11 cellular contexts compared by ENCODE assay signal in the genomic region with DNA sequence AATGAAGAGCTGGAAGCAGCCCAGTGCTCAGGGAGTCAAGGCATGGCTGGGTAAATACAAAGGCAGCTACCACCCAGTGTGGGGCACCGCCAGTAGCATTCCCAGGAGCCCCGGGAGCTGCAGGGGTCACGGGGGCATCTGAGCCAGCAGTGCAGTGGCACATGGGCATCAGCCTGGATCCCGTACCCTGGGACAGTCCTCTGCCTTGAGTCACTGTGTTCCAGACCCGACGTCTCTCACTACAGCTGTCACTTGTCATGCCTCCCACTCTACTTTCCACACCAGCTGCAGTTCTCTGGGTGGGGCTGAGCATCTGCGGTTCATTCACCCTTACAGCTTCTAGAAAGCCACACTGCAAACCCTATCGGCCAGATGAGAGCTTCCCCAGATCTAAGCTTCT. TPM values are rescaled to one million over a fixed set of nuclear protein-coding genes. Genes with fewer than 3 reads are reported as not detected.
DNase-seq lines count a peak whose midpoint lies in the region; ATAC-seq and TF ChIP-seq lines count a peak whose summit lies in the region.
"Had no signal": no experiment of that assay in that cellular context is flagged by ENCODE, and none has a peak within 500 bp of the region (broad histone marks: within the 10 kb centered on the region; RNA-seq: fewer than 3 reads in every experiment).

No MANE protein-coding gene starts in this region.

- no peak overlapping the region for H3K27ac Mint-ChIP-seq in activated CD4-positive, alpha-beta T cell treated with anti-CD3 and anti-CD28 coated beads for 36 hours
- no peak overlapping the region for H3K27ac Mint-ChIP-seq in Caco-2 (ENCODE audit: unreplicated experiment)
- H3K27ac Mint-ChIP-seq: activated naive CD4-positive, alpha-beta T cell treated with anti-CD3 and anti-CD28 coated beads, Interleukin-2, amount 10 ng/mL, durations not matched to agents 7 days and 5 days had no signal

- no peaks in the 10 kb centered on the region for H3K9me3 Mint-ChIP-seq in activated CD4-positive, alpha-beta T cell treated with anti-CD3 and anti-CD28 coated beads for 36 hours (ENCODE audit: low read depth)
- peaks cover 14% of the 10 kb centered on the region for H3K9me3 Mint-ChIP-seq in Caco-2 (ENCODE audit: unreplicated experiment)
- H3K9me3 Mint-ChIP-seq: activated naive CD4-positive, alpha-beta T cell treated with anti-CD3 and anti-CD28 coated beads, Interleukin-2, amount 10 ng/mL, durations not matched to agents 7 days and 5 days had no signal

- H3K4me1 ChIP-seq in osteoblast (ENCODE audit: insufficient read depth, low read length) = no peaks in the 10 kb centered on the region
- H3K4me1 ChIP-seq in Caco-2 = no peaks in the 10 kb centered on the region
- H3K4me1 ChIP-seq: right atrium auricular region had no signal

- POLR2A ChIA-PET in activated CD4-positive, alpha-beta T cell treated with anti-CD3 and anti-CD28 coated beads for 36 hours (lab: Charles Lee) = no interaction called here
- POLR2A ChIA-PET in Caco-2 (lab: Charles Lee) = no interaction called here

- ATAC-seq in activated CD4-positive, alpha-beta T cell treated with anti-CD3 and anti-CD28 coated beads for 36 hours = no peak
- peak; percentile 83 for ATAC-seq in GM21526 (IDR thresholded peaks at IDR 0.05; ENCODE audit: low FRiP score, unreplicated experiment)

- DNase-seq in activated CD4-positive, alpha-beta T cell treated with anti-CD3 and anti-CD28 coated beads for 36 hours = peak; percentile 20
- no peak for DNase-seq in activated CD4-positive, alpha-beta T cell treated with anti-CD3 and anti-CD28 coated beads, Interleukin-2, amount 50 U/mL, for 1 hour
- peak; percentile 84 for DNase-seq in LHCN-M2 (ENCODE audit: low read depth)
- peak; percentile 37 for DNase-seq in osteoblast (ENCODE audit: insufficient read length, low spot score, missing footprints)
- DNase-seq in AG08395 (ENCODE audit: low spot score) = no peak
- no peak for DNase-seq in ureter (ENCODE audit: low spot score)
- DNase-seq in Caco-2 = no peak
- DNase-seq: activated naive CD4-positive, alpha-beta T cell treated with anti-CD3 and anti-CD28 coated beads, Interleukin-2, amount 10 ng/mL, durations not matched to agents 7 days and 5 days; midbrain had no signal

- H3K9me3 ChIP-seq in osteoblast (ENCODE audit: low read depth, low read length) (no peaks in the 10 kb centered on the region), Caco-2 (no peaks in the 10 kb centered on the region)
- H3K9me3 ChIP-seq: right atrium auricular region had no signal

- no peaks in the 10 kb centered on the region for H4K20me1 ChIP-seq in osteoblast (ENCODE audit: insufficient read depth, low read length)

- BruUV-seq in Caco-2 (replicated peaks; lab: Mats Ljungman, UMichigan) = no TSS peak

- intact Hi-C loops in activated CD4-positive, alpha-beta T cell treated with anti-CD3 and anti-CD28 coated beads for 36 hours (cut with DNase I, micrococcal nuclease) = no loop called here
- intact Hi-C loops in Caco-2 (cut with micrococcal nuclease; ENCODE audit: unreplicated experiment) = no loop called here

- no peak overlapping the region for H3K27ac ChIP-seq in osteoblast (ENCODE audit: low read depth, low read length)
- H3K27ac ChIP-seq: right atrium auricular region had no signal

- CTCF ChIA-PET in activated CD4-positive, alpha-beta T cell treated with anti-CD3 and anti-CD28 coated beads for 36 hours (lab: Charles Lee) = no interaction called here
- CTCF ChIA-PET in Caco-2 (lab: Charles Lee) = interaction anchor here (0.7 kb wide), 1 partner anchor 156 kb away, joined by 3 read pairs; no protein-coding TSS in a partner anchor

- H2AFZ ChIP-seq in osteoblast (ENCODE audit: low read length) = no peak overlapping the region

- H3K4me1 Mint-ChIP-seq in activated CD4-positive, alpha-beta T cell treated with anti-CD3 and anti-CD28 coated beads for 36 hours = no peaks in the 10 kb centered on the region
- H3K4me1 Mint-ChIP-seq in Caco-2 (ENCODE audit: low read depth, unreplicated experiment) = no peaks in the 10 kb centered on the region
- H3K4me1 Mint-ChIP-seq: activated naive CD4-positive, alpha-beta T cell treated with anti-CD3 and anti-CD28 coated beads, Interleukin-2, amount 10 ng/mL, durations not matched to agents 7 days and 5 days had no signal

- no peaks in the 10 kb centered on the region for H3K36me3 ChIP-seq in osteoblast (ENCODE audit: insufficient read depth, low read length)
- no peaks in the 10 kb centered on the region for H3K36me3 ChIP-seq in Caco-2 (ENCODE audit: control insufficient read depth, insufficient read depth, low read length)
- H3K36me3 ChIP-seq: right atrium auricular region had no signal

- TF ChIP-seq CTCF in osteoblast (IDR thresholded peaks at IDR 0.05; ENCODE audit: extremely low read depth, low read depth, low read length) (no peak), Caco-2 (IDR thresholded peaks at IDR 0.05; ENCODE audit: insufficient read depth in 1 of 2, low read depth in 1 of 2, low read length in 1 of 2, severe bottlenecking in 1 of 2, unreplicated experiment in 1 of 2) (no peak)

- no peak overlapping the region for H3K4me2 ChIP-seq in osteoblast (ENCODE audit: insufficient read depth, low read length)

- peaks cover 11% of the 10 kb centered on the region for H3K27me3 ChIP-seq in osteoblast (ENCODE audit: insufficient read depth, low read length)
- no peaks in the 10 kb centered on the region for H3K27me3 ChIP-seq in Caco-2 (replicated peaks; ENCODE audit: control insufficient read depth, insufficient read depth, low read length)
- H3K27me3 ChIP-seq: right atrium auricular region had no signal

- no peak overlapping the region for H3K4me3 Mint-ChIP-seq in activated CD4-positive, alpha-beta T cell treated with anti-CD3 and anti-CD28 coated beads for 36 hours
- H3K4me3 Mint-ChIP-seq in Caco-2 (ENCODE audit: unreplicated experiment) = no peak overlapping the region
- H3K4me3 Mint-ChIP-seq: activated naive CD4-positive, alpha-beta T cell treated with anti-CD3 and anti-CD28 coated beads, Interleukin-2, amount 10 ng/mL, durations not matched to agents 7 days and 5 days had no signal

- H3K36me3 Mint-ChIP-seq in activated CD4-positive, alpha-beta T cell treated with anti-CD3 and anti-CD28 coated beads for 36 hours (ENCODE audit: low read depth) = no peaks in the 10 kb centered on the region
- H3K36me3 Mint-ChIP-seq in Caco-2 (ENCODE audit: insufficient read depth, unreplicated experiment) = no peaks in the 10 kb centered on the region
- H3K36me3 Mint-ChIP-seq: activated naive CD4-positive, alpha-beta T cell treated with anti-CD3 and anti-CD28 coated beads, Interleukin-2, amount 10 ng/mL, durations not matched to agents 7 days and 5 days had no signal

- H3K4me3 ChIP-seq in osteoblast (ENCODE audit: insufficient read depth, low read length) (no peak overlapping the region), Caco-2 (ENCODE audit: low read depth, low read length) (no peak overlapping the region)
- H3K4me3 ChIP-seq: right atrium auricular region had no signal

- no peaks in the 10 kb centered on the region for H3K79me2 ChIP-seq in osteoblast (ENCODE audit: insufficient read depth, low read length)

- H3K27me3 Mint-ChIP-seq in activated CD4-positive, alpha-beta T cell treated with anti-CD3 and anti-CD28 coated beads for 36 hours = peaks cover 5% of the 10 kb centered on the region
- peaks cover 11% of the 10 kb centered on the region for H3K27me3 Mint-ChIP-seq in Caco-2 (ENCODE audit: insufficient read depth, unreplicated experiment)

RNA-seq across cellular contexts. Expression of a gene that starts 29.6 kb away (rescaled TPM):
- 10 to 100 TPM; 57.3 to 64.0 TPM for total RNA-seq in activated CD4-positive, alpha-beta T cell treated with anti-CD3 and anti-CD28 coated beads for 36 hours
- total RNA-seq in LHCN-M2 (2014; rRNA removed) (26.9 and 36.2 TPM in 2 replicates), osteoblast (58.3 and 60.4 TPM in 2 replicates), ureter (60.9 TPM), Caco-2 (2022) (344 and 371 TPM in 2 replicates)
- polyA plus RNA-seq in LHCN-M2 (2012) = 78.6 TPM

RNA-seq across cellular contexts. Expression of a gene that starts 34.4 kb away (rescaled TPM):
- 10 to 100 TPM; 79.4 to 88.8 TPM for total RNA-seq in activated CD4-positive, alpha-beta T cell treated with anti-CD3 and anti-CD28 coated beads for 36 hours
- total RNA-seq in LHCN-M2 (2014; rRNA removed) (46.1 and 48.2 TPM in 2 replicates), osteoblast (69.5 and 81.1 TPM in 2 replicates), ureter (262 TPM), Caco-2 (2022) (91.3 and 101 TPM in 2 replicates)
- 38.9 TPM for polyA plus RNA-seq in LHCN-M2 (2012)

Comparison
In these comparisons a context has a peak if more than half of its experiments do, and no peak if none do; other contexts are left out.
1. DNase-seq: peak in activated CD4-positive, alpha-beta T cell treated with anti-CD3 and anti-CD28 coated beads for 36 hours (single experiment), LHCN-M2 (single experiment) and osteoblast (single experiment); none in activated CD4-positive, alpha-beta T cell treated with anti-CD3 and anti-CD28 coated beads, Interleukin-2, amount 50 U/mL, for 1 hour (single experiment), AG08395 (single experiment), ureter (single experiment) and Caco-2 (0 of 2).